ENCODE assay signal across 21 cellular contexts in genomic region chr4:185108185-185108584, GRCh38.
"Had no signal": no experiment of that assay in that cellular context is flagged by ENCODE, and none has a peak within 500 bp of the region (broad histone marks: within the 10 kb centered on the region; RNA-seq: fewer than 3 reads in every experiment).

No MANE protein-coding gene starts in this region.

- H3K27ac ChIP-seq: epithelial cell of prostate, WERI-Rb-1 had no signal

- H3K27me3 ChIP-seq: gastroesophageal sphincter had no signal

- ATAC-seq: activated CD4-positive, alpha-beta T cell treated with anti-CD3 and anti-CD28 coated beads for 36 hours; activated CD8-positive, alpha-beta memory T cell treated with anti-CD3 and anti-CD28 coated beads, Interleukin-2, amount 10 ng/mL, durations not matched to agents 7 days and 5 days; effector memory CD8-positive, alpha-beta T cell; gastroesophageal sphincter; left cardiac atrium; right cardiac atrium; T-helper 17 cell had no signal

- H3K4me1 Mint-ChIP-seq: activated CD4-positive, alpha-beta T cell treated with anti-CD3 and anti-CD28 coated beads for 36 hours; activated naive CD4-positive, alpha-beta T cell treated with anti-CD3 and anti-CD28 coated beads, Interleukin-2, amount 10 ng/mL, durations not matched to agents 7 days and 5 days had no signal

- H3K9me3 ChIP-seq: gastroesophageal sphincter had no signal

- H3K36me3 Mint-ChIP-seq: activated CD4-positive, alpha-beta memory T cell treated with anti-CD3 and anti-CD28 coated beads for 36 hours; activated CD8-positive, alpha-beta memory T cell treated with anti-CD3 and anti-CD28 coated beads, Interleukin-2, amount 10 ng/mL, durations not matched to agents 7 days and 5 days; activated naive CD4-positive, alpha-beta T cell treated with anti-CD3 and anti-CD28 coated beads, Interleukin-2, amount 10 ng/mL, durations not matched to agents 7 days and 5 days had no signal

- FAIRE-seq: astrocyte, small intestine had no signal

- DNase-seq: activated CD4-positive, alpha-beta memory T cell treated with anti-CD3 and anti-CD28 coated beads for 36 hours; activated CD4-positive, alpha-beta T cell treated with anti-CD3 and anti-CD28 coated beads for 36 hours; activated CD8-positive, alpha-beta memory T cell treated with anti-CD3 and anti-CD28 coated beads, Interleukin-2, amount 10 ng/mL, durations not matched to agents 7 days and 5 days; activated naive CD4-positive, alpha-beta T cell treated with anti-CD3 and anti-CD28 coated beads, Interleukin-2, amount 10 ng/mL, durations not matched to agents 7 days and 5 days; activated T-cell treated with anti-CD3 and anti-CD28 coated beads, Interleukin-2, amount 50 U/mL, for 1 hour; dermis blood vessel endothelial cell; effector memory CD8-positive, alpha-beta T cell; left cardiac atrium; mesenchymal stem cell; nephron progenitor cell; occipital lobe; right cardiac atrium; T-helper 17 cell; WERI-Rb-1 had no signal

- H3K4me3 Mint-ChIP-seq: activated CD4-positive, alpha-beta memory T cell treated with anti-CD3 and anti-CD28 coated beads for 36 hours; activated CD4-positive, alpha-beta T cell treated with anti-CD3 and anti-CD28 coated beads for 36 hours; activated CD8-positive, alpha-beta memory T cell treated with anti-CD3 and anti-CD28 coated beads, Interleukin-2, amount 10 ng/mL, durations not matched to agents 7 days and 5 days; activated naive CD4-positive, alpha-beta T cell treated with anti-CD3 and anti-CD28 coated beads, Interleukin-2, amount 10 ng/mL, durations not matched to agents 7 days and 5 days; effector memory CD8-positive, alpha-beta T cell; nephron progenitor cell; stimulated activated naive CD8-positive, alpha-beta T cell treated with anti-CD3 and anti-CD28 coated beads, Interleukin-15, Interleukin-2, amounts not matched to agents 100 ng/mL and 50 ng/mL, for 24 hours; T-helper 17 cell had no signal

- H3K4me3 ChIP-seq: gastroesophageal sphincter had no signal

- H3K36me3 ChIP-seq: gastroesophageal sphincter, WERI-Rb-1 had no signal

- H3K27ac Mint-ChIP-seq: activated CD4-positive, alpha-beta memory T cell treated with anti-CD3 and anti-CD28 coated beads for 36 hours; activated CD4-positive, alpha-beta T cell treated with anti-CD3 and anti-CD28 coated beads for 36 hours; activated CD8-positive, alpha-beta memory T cell treated with anti-CD3 and anti-CD28 coated beads, Interleukin-2, amount 10 ng/mL, durations not matched to agents 7 days and 5 days; activated naive CD4-positive, alpha-beta T cell treated with anti-CD3 and anti-CD28 coated beads, Interleukin-2, amount 10 ng/mL, durations not matched to agents 7 days and 5 days; activated T-helper 2 cell treated with anti-CD3 and anti-CD28 coated beads, Interferon-gamma antibody, Interleukin-2, Interleukin-4, amounts not matched to agents 10 μg/mL and 5 μg/mL and 100 μg/mL, durations not matched to agents 14 hours and 24 hours and 36 hours; effector memory CD8-positive, alpha-beta T cell; nephron progenitor cell; progenitor cell of endocrine pancreas; stimulated activated naive CD8-positive, alpha-beta T cell treated with anti-CD3 and anti-CD28 coated beads, Interleukin-15, Interleukin-2, amounts not matched to agents 100 ng/mL and 50 ng/mL, for 24 hours; T-helper 17 cell had no signal

- H3K9me3 Mint-ChIP-seq: activated CD4-positive, alpha-beta memory T cell treated with anti-CD3 and anti-CD28 coated beads for 36 hours; activated naive CD4-positive, alpha-beta T cell treated with anti-CD3 and anti-CD28 coated beads, Interleukin-2, amount 10 ng/mL, durations not matched to agents 7 days and 5 days; activated T-helper 2 cell treated with anti-CD3 and anti-CD28 coated beads, Interferon-gamma antibody, Interleukin-2, Interleukin-4, amounts not matched to agents 10 μg/mL and 5 μg/mL and 100 μg/mL, durations not matched to agents 14 hours and 24 hours and 36 hours; effector memory CD8-positive, alpha-beta T cell; stimulated activated naive CD8-positive, alpha-beta T cell treated with anti-CD3 and anti-CD28 coated beads, Interleukin-15, Interleukin-2, amounts not matched to agents 100 ng/mL and 50 ng/mL, for 24 hours had no signal
